20 cellular contexts compared by ENCODE assay signal in the genomic region with DNA sequence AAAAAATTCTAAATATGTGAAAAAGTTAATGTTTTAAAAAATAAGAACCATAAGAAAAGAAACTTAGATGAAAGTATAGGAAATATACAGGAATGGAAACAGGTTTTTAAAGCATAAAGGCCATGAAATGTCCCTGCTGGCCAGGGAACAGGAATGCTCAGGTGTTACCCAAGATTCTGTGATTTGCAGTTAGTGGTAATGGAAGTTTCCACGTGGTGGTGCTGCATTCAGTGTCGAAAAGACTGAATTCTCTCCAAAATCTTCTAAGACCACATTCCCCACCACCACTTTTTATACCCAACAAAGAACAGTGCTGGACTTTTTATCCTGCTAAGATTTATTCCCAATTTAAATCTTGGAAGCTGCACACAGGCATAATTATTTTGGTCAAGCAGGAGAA.
DNase-seq lines count a peak whose midpoint lies in the region; ATAC-seq and TF ChIP-seq lines count a peak whose summit lies in the region.
"Had no signal": no experiment of that assay in that cellular context is flagged by ENCODE, and none has a peak within 500 bp of the region (broad histone marks: within the 10 kb centered on the region; RNA-seq: fewer than 3 reads in every experiment).

No MANE protein-coding gene starts in this region.

- H3K4ac ChIP-seq in mesenchymal stem cell (ENCODE audit: low read depth in 1 of 2, low read length in 2 of 2), result no peak overlapping the region

- H3K36me3 Mint-ChIP-seq in HFFc6 (ENCODE audit: low read depth), result no peaks in the 10 kb centered on the region
- H3K36me3 Mint-ChIP-seq: CD14-positive monocyte had no signal

- H3K4me2 ChIP-seq in mesenchymal stem cell (ENCODE audit: low read length, poor library complexity, severe bottlenecking), result no peak overlapping the region

- no peaks in the 10 kb centered on the region for H3K36me3 ChIP-seq in mesenchymal stem cell (ENCODE audit: control insufficient read depth in 1 of 2, insufficient read depth in 2 of 2, low read depth in 1 of 2, low read length in 2 of 2)
- H3K36me3 ChIP-seq: esophagus muscularis mucosa, right atrium auricular region, suprapubic skin had no signal

- no peaks in the 10 kb centered on the region for H3K9me3 ChIP-seq in AG04450 (ENCODE audit: control insufficient read depth, insufficient read depth, low read length)
- no peaks in the 10 kb centered on the region for H3K9me3 ChIP-seq in mesenchymal stem cell (ENCODE audit: control insufficient read depth, low read length)
- H3K9me3 ChIP-seq: esophagus muscularis mucosa, right atrium auricular region, suprapubic skin had no signal

- no peak overlapping the region for H2AFZ ChIP-seq in mesenchymal stem cell (ENCODE audit: low read depth, low read length)

- H3K4me3 ChIP-seq in AG04450 (ENCODE audit: low read depth, low read length), result no peak overlapping the region
- H3K4me3 ChIP-seq in choroid plexus epithelial cell (ENCODE audit: low read depth, low read length), result no peak overlapping the region
- H3K4me3 ChIP-seq in mesenchymal stem cell (ENCODE audit: insufficient read depth in 1 of 2, low read depth in 1 of 2, low read length in 2 of 2), result no peak overlapping the region
- H3K4me3 ChIP-seq: esophagus muscularis mucosa, right atrium auricular region, suprapubic skin had no signal

- CTCF ChIA-PET in AG04450 (lab: Charles Lee), result interaction anchor here (0.5 to 1.4 kb wide), 4 partner anchors 51 to 861 kb away, joined by 3 to 5 read pairs (median 4); no protein-coding TSS in a partner anchor

- POLR2A ChIA-PET in AG04450 (lab: Yijun Ruan, JAX), result interaction anchor here (1.0 kb wide), 1 partner anchor 16 kb away, joined by 3 read pairs; no protein-coding TSS in a partner anchor

- H2BK120ac ChIP-seq in mesenchymal stem cell (ENCODE audit: low read depth, low read length), result no peak overlapping the region

- H3K9me3 Mint-ChIP-seq in HFFc6, result no peaks in the 10 kb centered on the region
- H3K9me3 Mint-ChIP-seq: activated CD8-positive, alpha-beta T cell treated with anti-CD3 and anti-CD28 coated beads for 36 hours; activated naive CD4-positive, alpha-beta T cell treated with anti-CD3 and anti-CD28 coated beads for 36 hours; activated T-cell treated with anti-CD3 and anti-CD28 coated beads, Interleukin-2, amount 50 U/mL, for 24 hours had no signal

- no peak overlapping the region for H4K91ac ChIP-seq in mesenchymal stem cell (ENCODE audit: low read length)

- in situ Hi-C loops in G401 (cut with HindIII; ENCODE audit: low sequenced_read_pairs), result no loop called here

- H3K14ac ChIP-seq in mesenchymal stem cell (ENCODE audit: low read length in 2 of 2), result no peak overlapping the region

- no peak overlapping the region for H2BK12ac ChIP-seq in mesenchymal stem cell (ENCODE audit: low read length in 2 of 2)

- no peak overlapping the region for H2BK5ac ChIP-seq in mesenchymal stem cell (ENCODE audit: low read depth, low read length, poor library complexity, severe bottlenecking)

- H3K79me1 ChIP-seq in mesenchymal stem cell (replicated peaks; ENCODE audit: low read length, poor library complexity, severe bottlenecking), result no peaks in the 10 kb centered on the region

- no peak overlapping the region for H3K23ac ChIP-seq in mesenchymal stem cell (ENCODE audit: low read length in 2 of 2)

- no peak overlapping the region for H3K18ac ChIP-seq in mesenchymal stem cell (ENCODE audit: low read depth in 1 of 2, low read length in 2 of 2)

- H2BK15ac ChIP-seq in mesenchymal stem cell (ENCODE audit: low read depth, poor library complexity, severe bottlenecking), result no peak overlapping the region

- H3K4me1 Mint-ChIP-seq in HFFc6 (ENCODE audit: low read depth), result peaks cover 30% of the 10 kb centered on the region
- H3K4me1 Mint-ChIP-seq: CD14-positive monocyte had no signal

- H4K8ac ChIP-seq in mesenchymal stem cell (ENCODE audit: low read length), result no peak overlapping the region

- peak overlapping the region; percentile 38 for H3K4me3 Mint-ChIP-seq in HFFc6
- H3K4me3 Mint-ChIP-seq: activated CD8-positive, alpha-beta T cell treated with anti-CD3 and anti-CD28 coated beads for 36 hours; activated naive CD4-positive, alpha-beta T cell treated with anti-CD3 and anti-CD28 coated beads for 36 hours; activated T-cell treated with anti-CD3 and anti-CD28 coated beads, Interleukin-2, amount 50 U/mL, for 24 hours; CD14-positive monocyte had no signal

- H3K9ac ChIP-seq in mesenchymal stem cell (ENCODE audit: low read length), result peak overlapping the region; percentile 23

- WGBS in mesenchymal stem cell, result no CpG with 5 or more reads among the region's 2 CpGs

- no peak overlapping the region for H2AK5ac ChIP-seq in mesenchymal stem cell (ENCODE audit: low read length, severe bottlenecking)

- TF ChIP-seq CTCF in AG04450 (IDR thresholded peaks at IDR 0.05; ENCODE audit: low read depth, low read length) (peak; percentile 30), HFFc6 (IDR thresholded peaks at IDR 0.05) (peak; percentile 13; the same call in 1 of the 2 replicates), choroid plexus epithelial cell (conservative IDR thresholded peaks at IDR 0.05; ENCODE audit: low read depth, low read length) (peak; percentile 23)

- no peak for DNase-seq in AG04450 (ENCODE audit: low read depth, low spot score)
- no peak for DNase-seq in HFFc6
- DNase-seq in choroid plexus epithelial cell (ENCODE audit: low read depth), result peak; percentile 10
- no peak for DNase-seq in mesenchymal stem cell
- DNase-seq in G401 (ENCODE audit: low spot score), result no peak
- no peak for DNase-seq in NCI-H146 treated with DMSO at 0.1 percent for 48 hours (lab: John Stamatoyannopoulos, UW; ENCODE audit: unreplicated experiment)
- DNase-seq in occipital lobe (lab: John Stamatoyannopoulos, UW), result no peak
- DNase-seq: activated CD4-positive, CD25-positive, alpha-beta regulatory T cell; activated CD8-positive, alpha-beta T cell treated with anti-CD3 and anti-CD28 coated beads for 36 hours; activated naive CD4-positive, alpha-beta T cell treated with anti-CD3 and anti-CD28 coated beads for 36 hours; activated T-cell treated with anti-CD3 and anti-CD28 coated beads, Interleukin-2, amount 50 U/mL, for 24 hours; left ventricle myocardium superior; NCI-H1092 treated with DMSO at 0.1 percent for 48 hours; NCI-H446 treated with DMSO at 0.1 percent for 48 hours; stimulated activated CD4-positive, alpha-beta T cell treated with anti-CD3 and anti-CD28 coated beads, Interleukin-15, amount 100 ng/mL, for 24 hours had no signal

- no peaks in the 10 kb centered on the region for H3K27me3 ChIP-seq in AG04450 (ENCODE audit: control insufficient read depth, insufficient read depth, low read length)
- H3K27me3 ChIP-seq in mesenchymal stem cell (ENCODE audit: control insufficient read depth in 1 of 2, insufficient read depth in 1 of 2, low read length in 2 of 2), result no peaks in the 10 kb centered on the region
- H3K27me3 ChIP-seq: esophagus muscularis mucosa, right atrium auricular region, suprapubic skin had no signal

- no peak for ATAC-seq in HG02981 (IDR thresholded peaks at IDR 0.05; ENCODE audit: unreplicated experiment)
- ATAC-seq: activated CD8-positive, alpha-beta T cell treated with anti-CD3 and anti-CD28 coated beads for 36 hours; left ventricle myocardium superior had no signal

- H3K27ac ChIP-seq in AG04450 (ENCODE audit: low read depth, low read length) (no peak overlapping the region), mesenchymal stem cell (ENCODE audit: low read length, poor library complexity, severe bottlenecking) (no peak overlapping the region)
- H3K27ac ChIP-seq: esophagus muscularis mucosa, right atrium auricular region, suprapubic skin had no signal

- no peaks in the 10 kb centered on the region for H3K4me1 ChIP-seq in mesenchymal stem cell (ENCODE audit: control insufficient read depth, insufficient read depth, low read depth, low read length)
- H3K4me1 ChIP-seq: esophagus muscularis mucosa, right atrium auricular region, suprapubic skin had no signal

- no peaks in the 10 kb centered on the region for H3K27me3 Mint-ChIP-seq in HFFc6 (ENCODE audit: insufficient read depth)

- H3K27ac Mint-ChIP-seq in HFFc6, result peak overlapping the region; percentile 59
- H3K27ac Mint-ChIP-seq: activated CD8-positive, alpha-beta T cell treated with anti-CD3 and anti-CD28 coated beads for 36 hours; activated naive CD4-positive, alpha-beta T cell treated with anti-CD3 and anti-CD28 coated beads for 36 hours; activated T-cell treated with anti-CD3 and anti-CD28 coated beads, Interleukin-2, amount 50 U/mL, for 24 hours; CD14-positive monocyte had no signal
